ENCODE assay signal across 22 cellular contexts in genomic region chr16:80828495-80828894, GRCh38.
"Had no signal": no experiment of that assay in that cellular context is flagged by ENCODE, and none has a peak within 500 bp of the region (broad histone marks: within the 10 kb centered on the region; RNA-seq: fewer than 3 reads in every experiment).

No MANE protein-coding gene starts in this region.

- H3K27me3 ChIP-seq: gastroesophageal sphincter, heart right ventricle had no signal

- H3K27ac ChIP-seq: coronary artery, dorsolateral prefrontal cortex, foreskin keratinocyte, gastroesophageal sphincter, heart right ventricle, left ventricle myocardium inferior had no signal

- FAIRE-seq: colon, endothelial cell of umbilical vein, frontal cortex, islet of Langerhans, keratinocyte had no signal

- H3K36me3 ChIP-seq: gastroesophageal sphincter, heart right ventricle, left ventricle myocardium inferior had no signal

- ATAC-seq: foreskin keratinocyte; gastroesophageal sphincter; heart right ventricle; left cardiac atrium; naive thymus-derived CD4-positive, alpha-beta T cell had no signal

- H3K4me3 ChIP-seq: coronary artery, dorsolateral prefrontal cortex, gastroesophageal sphincter, heart right ventricle, left ventricle myocardium inferior, lung had no signal

- H3K4me1 ChIP-seq: foreskin keratinocyte, gastroesophageal sphincter, heart right ventricle, left ventricle myocardium inferior had no signal

- DNase-seq: dermis blood vessel endothelial cell; dorsolateral prefrontal cortex; effector CD4-positive, alpha-beta T cell; effector memory CD4-positive, alpha-beta T cell; foreskin keratinocyte; head of caudate nucleus; heart right ventricle; hippocampal formation; left cardiac atrium; left ventricle myocardium inferior; mammary epithelial cell; mesendoderm; midbrain; naive thymus-derived CD4-positive, alpha-beta T cell had no signal
